In the genomic region with DNA sequence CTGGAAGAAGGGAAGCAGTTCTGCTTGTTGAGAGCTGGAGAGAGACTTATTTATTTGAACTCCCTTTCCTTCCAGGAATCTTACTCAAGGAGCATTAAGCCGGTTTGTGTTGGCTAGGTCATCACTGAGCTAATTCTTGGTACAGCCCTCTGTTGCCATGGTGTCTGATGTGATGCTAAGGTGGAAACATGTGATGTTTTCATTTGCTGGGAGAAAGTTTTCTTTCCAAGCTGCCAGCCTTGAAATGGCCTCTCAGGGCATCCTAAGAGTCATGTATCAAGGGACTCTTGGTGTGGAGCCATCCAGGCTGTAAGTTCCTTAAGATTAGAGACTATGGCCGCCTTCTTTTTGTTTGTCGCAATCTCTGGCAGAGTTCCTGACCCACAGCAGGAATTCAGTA, we compare ENCODE assay signal across 16 cellular contexts. TPM values are rescaled to one million over a fixed set of nuclear protein-coding genes. Genes with fewer than 3 reads are reported as not detected.
A peak's percentile ranks its signal among the peaks of the same experiment; 100 is the strongest.
DNase-seq lines count a peak whose midpoint lies in the region; ATAC-seq and TF ChIP-seq lines count a peak whose summit lies in the region.
"Had no signal": no experiment of that assay in that cellular context is flagged by ENCODE, and none has a peak within 500 bp of the region (broad histone marks: within the 10 kb centered on the region; RNA-seq: fewer than 3 reads in every experiment).

No MANE protein-coding gene starts in this region.

- no peak overlapping the region for H3K4me3 Mint-ChIP-seq in stimulated activated effector memory CD8-positive, alpha-beta T cell treated with anti-CD3 and anti-CD28 coated beads, Interleukin-12 subunit alpha, Interleukin-12 subunit beta, amount 100 ng/mL, for 72 hours
- H3K4me3 Mint-ChIP-seq: neural progenitor cell had no signal

- peaks cover 10% of the 10 kb centered on the region for H3K36me3 Mint-ChIP-seq in stimulated activated effector memory CD8-positive, alpha-beta T cell treated with anti-CD3 and anti-CD28 coated beads, Interleukin-12 subunit alpha, Interleukin-12 subunit beta, amount 100 ng/mL, for 72 hours

- H3K27ac Mint-ChIP-seq in stimulated activated effector memory CD8-positive, alpha-beta T cell treated with anti-CD3 and anti-CD28 coated beads, Interleukin-12 subunit alpha, Interleukin-12 subunit beta, amount 100 ng/mL, for 72 hours = peak overlapping the region; percentile 20
- H3K27ac Mint-ChIP-seq: neural progenitor cell had no signal

- H3K27ac ChIP-seq in brain microvascular endothelial cell (no peak overlapping the region), right cardiac atrium (ENCODE audit: low read length) (peak overlapping the region; percentile 24), right lobe of liver (no peak overlapping the region), prostate gland (no peak overlapping the region)
- H3K27ac ChIP-seq: neural progenitor cell had no signal

- ATAC-seq in right cardiac atrium = peak; percentile 69 to 82
- no peak for ATAC-seq in stimulated activated effector memory CD8-positive, alpha-beta T cell treated with anti-CD3 and anti-CD28 coated beads, Interleukin-12 subunit alpha, Interleukin-12 subunit beta, amount 100 ng/mL, for 72 hours
- ATAC-seq in right lobe of liver = no peak
- ATAC-seq in GM21723 (IDR thresholded peaks at IDR 0.05; ENCODE audit: unreplicated experiment) = no peak

- in situ Hi-C loops in brain microvascular endothelial cell (cut with HindIII; ENCODE audit: low pct_ligation_motif_present, low sequenced_read_pairs) = no loop called here

- H3K36me3 ChIP-seq in brain microvascular endothelial cell (replicated peaks) (peaks cover 4% of the 10 kb centered on the region), right lobe of liver (no peaks in the 10 kb centered on the region), prostate gland (no peaks in the 10 kb centered on the region)
- H3K36me3 ChIP-seq: neural progenitor cell had no signal

- H3K4me3 ChIP-seq in brain microvascular endothelial cell (ENCODE audit: low read depth, low read length) (no peak overlapping the region), right cardiac atrium (ENCODE audit: low read length) (no peak overlapping the region), right lobe of liver (no peak overlapping the region), prostate gland (no peak overlapping the region)
- H3K4me3 ChIP-seq: neural progenitor cell had no signal

- TF ChIP-seq POLR2A in right lobe of liver (IDR thresholded peaks at IDR 0.05) = no peak
- no peak for TF ChIP-seq POLR2A in prostate gland (IDR thresholded peaks at IDR 0.05)

- H3K4me1 Mint-ChIP-seq in stimulated activated effector memory CD8-positive, alpha-beta T cell treated with anti-CD3 and anti-CD28 coated beads, Interleukin-12 subunit alpha, Interleukin-12 subunit beta, amount 100 ng/mL, for 72 hours = peaks cover 28% of the 10 kb centered on the region

- 56% methylated on average over 3 of the region's 3 CpGs for WGBS in right cardiac atrium
- WGBS in right lobe of liver (ENCODE audit: insufficient coverage, low coverage, low lambda C conversion rate, missing lambda C conversion rate) = 71% methylated on average over 1 of the region's 3 CpGs
- 64% methylated on average over 3 of the region's 3 CpGs for WGBS in prostate gland

- H3K4me1 ChIP-seq in right cardiac atrium (ENCODE audit: control insufficient read depth, insufficient read depth, low read length) = peaks cover 3% of the 10 kb centered on the region
- H3K4me1 ChIP-seq in right lobe of liver = peaks cover 0 to 18% (median 4%) of the 10 kb centered on the region in 4 donors
- H3K4me1 ChIP-seq in prostate gland (replicated peaks) = peaks cover 6% of the 10 kb centered on the region

- intact Hi-C loops in right cardiac atrium (cut with DNase I) = no loop called here
- intact Hi-C loops in right lobe of liver (cut with DNase I) = no loop called here
- intact Hi-C loops in prostate gland (cut with DNase I) = no loop called here

- TF ChIP-seq CTCF in brain microvascular endothelial cell (IDR thresholded peaks at IDR 0.05; ENCODE audit: low read depth, low read length, missing control alignments) (no peak), right lobe of liver (IDR thresholded peaks at IDR 0.05) (no peak), prostate gland (IDR thresholded peaks at IDR 0.05) (no peak)

- H3K9me3 ChIP-seq in right cardiac atrium (ENCODE audit: control insufficient read depth, low read length) = no peaks in the 10 kb centered on the region
- H3K9me3 ChIP-seq in right lobe of liver = no peaks in the 10 kb centered on the region
- no peaks in the 10 kb centered on the region for H3K9me3 ChIP-seq in prostate gland

- DNase-seq in EH (ENCODE audit: low read depth) (peak; percentile 6), brain microvascular endothelial cell (peak; percentile 35), right cardiac atrium (peak in 1 of 3 donors; percentile 44), right lobe of liver (no peak), prostate gland (ENCODE audit: low spot score) (no peak), NCI-H146 (lab: John Stamatoyannopoulos, UW) (no peak)
- no peak for DNase-seq in stimulated activated effector memory CD8-positive, alpha-beta T cell treated with anti-CD3 and anti-CD28 coated beads, Interleukin-12 subunit alpha, Interleukin-12 subunit beta, amount 100 ng/mL, for 72 hours (ENCODE audit: low spot score in 2 of 2)
- DNase-seq: activated CD4-positive, alpha-beta T cell treated with anti-CD3 and anti-CD28 coated beads, Interleukin-2, amount 50 U/mL, for 4 hours; activated gamma-delta T cell treated with Interleukin-2 at 50 U/mL for 16 hours; EL; H7; NCI-H510A; stimulated activated CD4-positive, alpha-beta T cell treated with anti-CD3 and anti-CD28 coated beads, Interleukin-15, amount 100 ng/mL, for 24 hours had no signal

- no peaks in the 10 kb centered on the region for H3K9me3 Mint-ChIP-seq in stimulated activated effector memory CD8-positive, alpha-beta T cell treated with anti-CD3 and anti-CD28 coated beads, Interleukin-12 subunit alpha, Interleukin-12 subunit beta, amount 100 ng/mL, for 72 hours
- H3K9me3 Mint-ChIP-seq: neural progenitor cell had no signal

- H3K27me3 ChIP-seq in brain microvascular endothelial cell (replicated peaks) = no peaks in the 10 kb centered on the region
- H3K27me3 ChIP-seq in right cardiac atrium (ENCODE audit: control insufficient read depth, insufficient read depth) = no peaks in the 10 kb centered on the region
- H3K27me3 ChIP-seq in right lobe of liver = no peaks in the 10 kb centered on the region
- H3K27me3 ChIP-seq in prostate gland (replicated peaks; ENCODE audit: insufficient read depth) = no peaks in the 10 kb centered on the region
- H3K27me3 ChIP-seq: neural progenitor cell had no signal

RNA-seq across cellular contexts. Expression of a gene that starts 4.2 kb away (rescaled TPM):
- total RNA-seq in right cardiac atrium = 10 to 100 TPM; 23.8 to 31.1 (median 27.0) TPM
- polyA plus RNA-seq in right cardiac atrium = 26.8 TPM
- 10 to 100 TPM in 4 of 6 experiments, 1 to 10 TPM in 2; 6.7 to 22.6 (median 13.2) TPM for total RNA-seq in right lobe of liver
- 10 to 100 TPM; 16.7 to 53.2 TPM for total RNA-seq in prostate gland

RNA-seq across cellular contexts. Expression of a gene that starts 12.5 kb away (rescaled TPM):
- under 1 TPM in 1 of 4 donors, not detected in 3; 0.53 TPM for total RNA-seq in right cardiac atrium
- 0.41 TPM for polyA plus RNA-seq in right cardiac atrium
- under 1 TPM in 1 of 6 experiments, not detected in 5; 0.84 TPM for total RNA-seq in right lobe of liver
- total RNA-seq in prostate gland = 1 to 10 TPM; 4.0 to 4.4 TPM
- total RNA-seq: cerebellum had no signal

RNA-seq across cellular contexts. Expression of a gene that starts 24.4 kb away (rescaled TPM):
- total RNA-seq in right cardiac atrium = 10 to 100 TPM; 29.7 to 35.6 (median 31.9) TPM
- polyA plus RNA-seq in right cardiac atrium = 21.7 TPM
- 10 to 100 TPM; 16.2 to 25.4 (median 19.5) TPM for total RNA-seq in right lobe of liver
- 10 to 100 TPM; 47.3 to 76.5 TPM for total RNA-seq in prostate gland

RNA-seq across cellular contexts. Expression of a gene that starts 34.4 kb away (rescaled TPM):
- under 1 TPM in 3 of 4 donors, not detected in 1; 0.37 to 0.94 (median 0.42) TPM for total RNA-seq in right cardiac atrium
- 0.66 TPM for polyA plus RNA-seq in right cardiac atrium
- under 1 TPM in 3 of 6 experiments, not detected in 3; 0.12 to 0.49 (median 0.44) TPM for total RNA-seq in right lobe of liver
- total RNA-seq in prostate gland = under 1 TPM in 1 of 2 donors, not detected in 1; 0.85 TPM

RNA-seq across cellular contexts. Expression of a gene that starts 39.4 kb away (rescaled TPM):
- total RNA-seq in right cardiac atrium (10 to 100 TPM; 49.1 to 64.0 (median 58.5) TPM), right lobe of liver (10 to 100 TPM; 19.0 to 39.6 (median 22.7) TPM), prostate gland (10 to 100 TPM; 29.9 to 42.5 TPM)
- 92.8 TPM for polyA plus RNA-seq in right cardiac atrium

Comparison
In these comparisons a context has a peak if more than half of its experiments do, and no peak if none do; other contexts are left out.
1. DNase-seq: peak in EH (single experiment) and brain microvascular endothelial cell (single experiment); none in stimulated activated effector memory CD8-positive, alpha-beta T cell treated with anti-CD3 and anti-CD28 coated beads, Interleukin-12 subunit alpha, Interleukin-12 subunit beta, amount 100 ng/mL, for 72 hours (0 of 2), right lobe of liver (0 of 3), prostate gland (single experiment) and NCI-H146 (single experiment).
2. ATAC-seq: peak in right cardiac atrium (2 of 2); none in stimulated activated effector memory CD8-positive, alpha-beta T cell treated with anti-CD3 and anti-CD28 coated beads, Interleukin-12 subunit alpha, Interleukin-12 subunit beta, amount 100 ng/mL, for 72 hours (single experiment), right lobe of liver (0 of 4) and GM21723 (single experiment).